In genomic region chr2:1728821-1729220, GRCh38 we compare ENCODE assay signal across 11 cellular contexts. TPM values are rescaled to one million over a fixed set of nuclear protein-coding genes. Genes with fewer than 3 reads are reported as not detected.
DNase-seq lines count a peak whose midpoint lies in the region; ATAC-seq, FAIRE-seq and TF ChIP-seq lines count a peak whose summit lies in the region.
"Had no signal": no experiment of that assay in that cellular context is flagged by ENCODE, and none has a peak within 500 bp of the region (broad histone marks: within the 10 kb centered on the region; RNA-seq: fewer than 3 reads in every experiment).

No MANE protein-coding gene starts in this region.

- 54% methylated on average over 14 of the region's 14 CpGs; no CpG with 5 or more reads in 1 of the 2 experiments for WGBS in H1 (ENCODE audit: extremely low coverage in 1 of 2, insufficient coverage in 1 of 2, insufficient read length in 1 of 2, insufficient replicate concordance in 2 of 2, low coverage in 1 of 2, low lambda C conversion rate in 2 of 2, missing lambda C conversion rate in 1 of 2), 2 experiments

- no peak overlapping the region; a peak in 1 of 7 replicates for H3K9ac ChIP-seq in H1 (replicated peaks in 1 of 4; ENCODE audit: extremely low read depth in 1 of 4, low read depth in 3 of 4, low read length in 3 of 4)
- H3K9ac ChIP-seq: KMS-11 had no signal

- peaks cover 26% of the 10 kb centered on the region for H3K79me1 ChIP-seq in H1 (ENCODE audit: low read depth, low read length)

- H4K20me1 ChIP-seq in H1 (replicated peaks in 1 of 2; ENCODE audit: control insufficient read depth in 1 of 2, insufficient read depth in 2 of 2, low read length in 2 of 2), result peaks cover 17 to 22% of the 10 kb centered on the region in 2 experiments

- intact Hi-C loops in vagina (cut with DNase I), result no loop called here

- H3K4ac ChIP-seq in H1 (replicated peaks; ENCODE audit: insufficient read length, low read depth, low read length), result no peak overlapping the region

- no peak for TF ChIP-seq EP300 in H1 (IDR thresholded peaks at IDR 0.05; ENCODE audit: borderline replicate concordance in 1 of 2, low read depth in 2 of 2, low read length in 2 of 2)

- peak overlapping the region; percentile 49; the same call in 1 of the 2 replicates for H2BK5ac ChIP-seq in H1 (ENCODE audit: low read depth, low read length)

- no peak overlapping the region for H3K56ac ChIP-seq in H1 (replicated peaks; ENCODE audit: insufficient read length, low read depth, low read length)

- peak overlapping the region; percentile 17; the same call in 1 of the 2 replicates for H4K8ac ChIP-seq in H1 (ENCODE audit: extremely low read depth, insufficient read depth, low read length)

- H3K23me2 ChIP-seq in H1 (ENCODE audit: low read depth, low read length), result no peaks in the 10 kb centered on the region

- no peak for TF ChIP-seq RAD21 in H1 (IDR thresholded peaks at IDR 0.05 in 1 of 2, conservative IDR thresholded peaks at IDR 0.05 in 1 of 2; ENCODE audit: low read depth in 2 of 2, low read length in 2 of 2)

- H3K27me3 Mint-ChIP-seq in mesothelial cell of epicardium (ENCODE audit: low read depth), result no peaks in the 10 kb centered on the region
- no peaks in the 10 kb centered on the region for H3K27me3 Mint-ChIP-seq in activated naive CD8-positive, alpha-beta T cell treated with anti-CD3 and anti-CD28 coated beads for 36 hours

- H3K36me3 ChIP-seq in H1 (ENCODE audit: control insufficient read depth in 2 of 4, insufficient read depth in 4 of 4, low read length in 3 of 4) (no peaks in the 10 kb centered on the region), vagina (no peaks in the 10 kb centered on the region)

- 0 out of 2 replicates have a peak overlapping the region, but pooled peaks have one; percentile 39 for H2BK12ac ChIP-seq in H1 (ENCODE audit: low read depth, low read length)

- H4K91ac ChIP-seq in H1 (replicated peaks; ENCODE audit: insufficient read length, low read length), result no peak overlapping the region

- H2AK5ac ChIP-seq in H1 (ENCODE audit: low read depth, low read length), result peak overlapping the region; percentile 75; the same call in 1 of the 2 replicates

- peak overlapping the region; percentile 48; the same call in 1 of the 2 replicates for H3K18ac ChIP-seq in H1 (ENCODE audit: extremely low read depth, low read length)

- TF ChIP-seq CTCF in H1 (IDR thresholded peaks at IDR 0.05; ENCODE audit: control extremely low read depth in 1 of 3, insufficient read depth in 1 of 3, low read depth in 1 of 3, low read length in 3 of 3), result no peak
- no peak for TF ChIP-seq CTCF in mesothelial cell of epicardium (IDR thresholded peaks at IDR 0.05; ENCODE audit: unreplicated experiment)
- no peak for TF ChIP-seq CTCF in vagina (IDR thresholded peaks at IDR 0.05)

- DNase-seq in NCI-H187 (lab: John Stamatoyannopoulos, UW), result peak; percentile 77 to 79
- DNase-seq in NCI-H187 treated with DMSO at 0.1 percent for 48 hours (lab: John Stamatoyannopoulos, UW), result no peak
- DNase-seq in H1 (ENCODE audit: low read depth in 1 of 2, low spot score in 2 of 2), result peak in 1 of 2 experiments; percentile 68
- DNase-seq in mesothelial cell of epicardium (ENCODE audit: low spot score in 2 of 2, unreplicated experiment in 2 of 2), result no peak
- no peak for DNase-seq in vagina (ENCODE audit: extremely low spot score in 2 of 2)
- DNase-seq in activated naive CD8-positive, alpha-beta T cell treated with anti-CD3 and anti-CD28 coated beads for 36 hours, result no peak

- H3K4me2 ChIP-seq in H1 (ENCODE audit: insufficient read depth in 1 of 2, low read depth in 2 of 2, low read length in 2 of 2), result peak overlapping the region; percentile 21 to 32
- H3K4me2 ChIP-seq: KMS-11 had no signal

- no peak overlapping the region for H2BK120ac ChIP-seq in H1 (replicated peaks; ENCODE audit: low read depth, low read length)

- no peak overlapping the region for H2BK20ac ChIP-seq in H1 (ENCODE audit: low read length)

- ATAC-seq in GM21723 (IDR thresholded peaks at IDR 0.05; ENCODE audit: unreplicated experiment) (no peak), HG02678 (IDR thresholded peaks at IDR 0.05; ENCODE audit: unreplicated experiment) (no peak)
- ATAC-seq: activated naive CD4-positive, alpha-beta T cell treated with anti-CD3 and anti-CD28 coated beads, Interleukin-2, amount 50 U/mL, for 72 hours had no signal

- H3K9me3 ChIP-seq in H1 (ENCODE audit: insufficient read depth in 2 of 2, low read depth in 1 of 2, low read length in 1 of 2) (no peaks in the 10 kb centered on the region), vagina (no peaks in the 10 kb centered on the region)

- H3K23ac ChIP-seq in H1 (ENCODE audit: insufficient read length), result no peak overlapping the region

- H3K79me2 ChIP-seq in H1 (ENCODE audit: control insufficient read depth in 1 of 2, insufficient read depth in 2 of 2, low read length in 2 of 2), result peaks cover 16 to 75% of the 10 kb centered on the region in 2 experiments

- H3K4me3 ChIP-seq in H1 (ENCODE audit: extremely low read depth in 1 of 4, insufficient read depth in 2 of 4, low read depth in 3 of 4, low read length in 4 of 4) (no peak overlapping the region), vagina (no peak overlapping the region)

- POLR2A ChIA-PET in H1 (lab: Charles Lee; ENCODE audit: partially characterized antibody), result interaction anchor here (0.5 to 2.1 kb wide), 7 partner anchors 9 to 1137 kb away, joined by 3 to 8 read pairs (median 4); no protein-coding TSS in a partner anchor

- peak overlapping the region; percentile 81 for H3K27ac Mint-ChIP-seq in mesothelial cell of epicardium
- no peak overlapping the region for H3K27ac Mint-ChIP-seq in activated naive CD8-positive, alpha-beta T cell treated with anti-CD3 and anti-CD28 coated beads for 36 hours
- H3K27ac Mint-ChIP-seq: activated naive CD4-positive, alpha-beta T cell treated with anti-CD3 and anti-CD28 coated beads, Interleukin-2, amount 50 U/mL, for 72 hours had no signal

- H3K9me3 Mint-ChIP-seq in mesothelial cell of epicardium, result peaks cover 9% of the 10 kb centered on the region
- H3K9me3 Mint-ChIP-seq in activated naive CD8-positive, alpha-beta T cell treated with anti-CD3 and anti-CD28 coated beads for 36 hours, result no peaks in the 10 kb centered on the region
- H3K9me3 Mint-ChIP-seq: activated naive CD4-positive, alpha-beta T cell treated with anti-CD3 and anti-CD28 coated beads, Interleukin-2, amount 50 U/mL, for 72 hours had no signal

- H4K5ac ChIP-seq in H1 (ENCODE audit: insufficient read length, low read depth, low read length), result no peak overlapping the region

- H3K27me3 ChIP-seq in H1 (replicated peaks in 1 of 4; ENCODE audit: control insufficient read depth in 3 of 4, extremely low read depth in 1 of 4, insufficient read depth in 3 of 4, low read length in 3 of 4), result no peaks in the 10 kb centered on the region
- no peaks in the 10 kb centered on the region for H3K27me3 ChIP-seq in vagina

- no peak overlapping the region for H2BK15ac ChIP-seq in H1 (ENCODE audit: low read length)

- no peak for FAIRE-seq in H1 (lab: Jason Lieb, UNC)
- FAIRE-seq: A204.1 had no signal

- H3K27ac ChIP-seq in H1 (ENCODE audit: low read depth, low read length) (no peak overlapping the region), vagina (peak overlapping the region; percentile 79)
- H3K27ac ChIP-seq: KMS-11 had no signal

- H3K14ac ChIP-seq in H1 (ENCODE audit: insufficient read length), result no peak overlapping the region

- peaks cover 50% of the 10 kb centered on the region for H3K4me1 Mint-ChIP-seq in mesothelial cell of epicardium
- H3K4me1 Mint-ChIP-seq in activated naive CD8-positive, alpha-beta T cell treated with anti-CD3 and anti-CD28 coated beads for 36 hours, result no peaks in the 10 kb centered on the region

- no peak overlapping the region for H3K4me3 Mint-ChIP-seq in mesothelial cell of epicardium
- no peak overlapping the region for H3K4me3 Mint-ChIP-seq in activated naive CD8-positive, alpha-beta T cell treated with anti-CD3 and anti-CD28 coated beads for 36 hours

- CTCF ChIA-PET in H1 (lab: Charles Lee; ENCODE audit: partially characterized antibody), result interaction anchor here (0.6 to 3.5 kb wide), 7 partner anchors 12 to 135 kb away, joined by 3 to 18 read pairs (median 3); no protein-coding TSS in a partner anchor

- H3K36me3 Mint-ChIP-seq in mesothelial cell of epicardium, result peaks cover 15% of the 10 kb centered on the region
- H3K36me3 Mint-ChIP-seq in activated naive CD8-positive, alpha-beta T cell treated with anti-CD3 and anti-CD28 coated beads for 36 hours, result no peaks in the 10 kb centered on the region
- H3K36me3 Mint-ChIP-seq: activated naive CD4-positive, alpha-beta T cell treated with anti-CD3 and anti-CD28 coated beads, Interleukin-2, amount 50 U/mL, for 72 hours had no signal

- H2AFZ ChIP-seq in H1 (ENCODE audit: low read length), result no peak overlapping the region

- TF ChIP-seq POLR2A in H1 (IDR thresholded peaks at IDR 0.05; ENCODE audit: control extremely low read depth in 1 of 2, low read depth in 2 of 2, low read length in 2 of 2) (no peak), vagina (IDR thresholded peaks at IDR 0.05) (no peak)

- H3K4me1 ChIP-seq in H1 (replicated peaks in 1 of 4; ENCODE audit: control insufficient read depth in 3 of 4, insufficient read depth in 4 of 4, low read length in 3 of 4), result peaks cover 11 to 32% (median 26%) of the 10 kb centered on the region in 4 experiments
- peaks cover 50% of the 10 kb centered on the region for H3K4me1 ChIP-seq in vagina

TF ChIP-seq in H1, 55 proteins besides CTCF, POLR2A, EP300 and RAD21 (continues in another document):
- no peak for TF ChIP-seq PHF8 (conservative IDR thresholded peaks at IDR 0.05; ENCODE audit: low read depth, low read length)
- TF ChIP-seq MAX (IDR thresholded peaks at IDR 0.05), result 0 out of 2 replicates have a peak, but pooled peaks have one; percentile 3
- TF ChIP-seq CREB1 (IDR thresholded peaks at IDR 0.05), result no peak

RNA-seq across cellular contexts. Expression of gene PXDN, which starts 15.5 kb away (rescaled TPM):
- total RNA-seq in H1 (2021; fragmentation: NEBNext Ultra II Directional; extraction: Animal tissue kit (Norgen Biotek cat#: 25700)), result 131 and 141 TPM in 2 replicates
- polyA plus RNA-seq in H1 (2011; rRNA removed), result 104 and 204 TPM in 2 replicates
- 80.0 TPM for polyA plus RNA-seq in H1 (2011; cell fraction: cytosol; rRNA removed)
- polyA plus RNA-seq in H1 (2011; cell fraction: nucleus; rRNA removed), result 206 TPM
- polyA plus RNA-seq in H1 (2012, experiment 1 of 2), result 74.0 to 91.4 TPM (median 80.3 TPM) in 4 replicates
- polyA plus RNA-seq in H1 (2012, experiment 2 of 2), result 31.1 TPM
- polyA plus RNA-seq in H1 (2013, experiment 1 of 2), result 208 TPM
- polyA plus RNA-seq in H1 (2013, experiment 2 of 2), result 187 TPM
- 68.1 and 71.5 TPM in 2 replicates for polyA minus RNA-seq in H1 (2011; rRNA and poly(A)+ RNA removed)
- 54.3 TPM for polyA minus RNA-seq in H1 (2011; cell fraction: cytosol; rRNA and poly(A)+ RNA removed)
- polyA minus RNA-seq in H1 (2011; cell fraction: nucleus; rRNA and poly(A)+ RNA removed), result 58.5 TPM
- total RNA-seq in mesothelial cell of epicardium, result 274 to 292 TPM (median 277 TPM) in 3 replicates
- 33.6 TPM for total RNA-seq in vagina
- total RNA-seq in activated naive CD8-positive, alpha-beta T cell treated with anti-CD3 and anti-CD28 coated beads for 36 hours, result 1 to 10 TPM; 1.8 to 2.1 TPM

Comparison
In these comparisons a context has a peak if more than half of its experiments do, and no peak if none do; other contexts are left out.
1. DNase-seq: peak in NCI-H187 (2 of 2); none in NCI-H187 treated with DMSO at 0.1 percent for 48 hours (single experiment), mesothelial cell of epicardium (0 of 2), vagina (0 of 2) and activated naive CD8-positive, alpha-beta T cell treated with anti-CD3 and anti-CD28 coated beads for 36 hours (single experiment).
2. RNA of gene PXDN, which starts 15.5 kb away (total RNA-seq): 274 to 292 TPM in mesothelial cell of epicardium, 131 to 141 TPM in H1 and 33.6 TPM in vagina (single experiment); 1.8 to 2.1 TPM in activated naive CD8-positive, alpha-beta T cell treated with anti-CD3 and anti-CD28 coated beads for 36 hours; every median in the first group is over 10 times any median in the second.